Comparison of ENCODE assay signal across 24 cellular contexts in genomic region chr3:141929341-141929995, GRCh38. TPM values are rescaled to one million over a fixed set of nuclear protein-coding genes. Genes with fewer than 3 reads are reported as not detected.
DNase-seq lines count a peak whose midpoint lies in the region; ATAC-seq and TF ChIP-seq lines count a peak whose summit lies in the region.
"Had no signal": no experiment of that assay in that cellular context is flagged by ENCODE, and none has a peak within 500 bp of the region (broad histone marks: within the 10 kb centered on the region; RNA-seq: fewer than 3 reads in every experiment).

No MANE protein-coding gene starts in this region.

- H3K23ac ChIP-seq in H9 (ENCODE audit: insufficient read length, low read depth, low read length) = no peak overlapping the region
- H3K23ac ChIP-seq in neuronal stem cell (ENCODE audit: low read depth, low read length, poor library complexity) = no peak overlapping the region

- H4K91ac ChIP-seq in H9 (ENCODE audit: insufficient read length, low read depth, low read length) (no peak overlapping the region), neuronal stem cell (ENCODE audit: low read depth, low read length, poor library complexity) (no peak overlapping the region)

- H3K79me2 ChIP-seq in H9 (ENCODE audit: insufficient read depth, low read length) = no peaks in the 10 kb centered on the region

- H3K27ac Mint-ChIP-seq in H9 = peak overlapping the region in 2 of 3 experiments; percentile 40 to 75; a peak in 3 of 7 replicates
- H3K27ac Mint-ChIP-seq in activated T-helper 2 cell treated with anti-CD3 and anti-CD28 coated beads, Interferon-gamma antibody, Interleukin-2, Interleukin-4, amounts not matched to agents 10 μg/mL and 5 μg/mL and 100 μg/mL, durations not matched to agents 14 hours and 24 hours and 36 hours = no peak overlapping the region
- H3K27ac Mint-ChIP-seq: activated naive CD4-positive, alpha-beta T cell treated with anti-CD3 and anti-CD28 coated beads, Interleukin-2, amount 10 ng/mL, durations not matched to agents 7 days and 5 days; HFFc6 had no signal

- H2BK12ac ChIP-seq in H9 (ENCODE audit: insufficient read length, low read depth, low read length) = no peak overlapping the region
- H2BK12ac ChIP-seq in neuronal stem cell (ENCODE audit: low read length) = peak overlapping the region; percentile 58

- no peak overlapping the region for H2BK20ac ChIP-seq in H9 (ENCODE audit: low read depth, low read length, poor library complexity, severe bottlenecking)

- no CpG with 5 or more reads among the region's 7 CpGs for WGBS in H9 (ENCODE audit: extremely low coverage, insufficient read length, low lambda C conversion rate)
- WGBS in neuronal stem cell (ENCODE audit: extremely low coverage in 2 of 2, insufficient read length in 2 of 2, insufficient replicate concordance in 1 of 2), 2 donors = no CpG with 5 or more reads among the region's 7 CpGs

- H3K56ac ChIP-seq in H9 (ENCODE audit: insufficient read length, low read depth, low read length) = no peak overlapping the region

- H3K4me3 Mint-ChIP-seq in H9 = no peak overlapping the region
- no peak overlapping the region for H3K4me3 Mint-ChIP-seq in activated T-helper 2 cell treated with anti-CD3 and anti-CD28 coated beads, Interferon-gamma antibody, Interleukin-2, Interleukin-4, amounts not matched to agents 10 μg/mL and 5 μg/mL and 100 μg/mL, durations not matched to agents 14 hours and 24 hours and 36 hours (ENCODE audit: low read depth)
- H3K4me3 Mint-ChIP-seq: activated naive CD4-positive, alpha-beta T cell treated with anti-CD3 and anti-CD28 coated beads, Interleukin-2, amount 10 ng/mL, durations not matched to agents 7 days and 5 days; activated T-cell treated with anti-CD3 and anti-CD28 coated beads, Interleukin-2, amount 50 U/mL, for 4 hours; HFFc6 had no signal

- H3K14ac ChIP-seq in H9 (ENCODE audit: insufficient read depth, low read length) (no peak overlapping the region), neuronal stem cell (ENCODE audit: low read length) (peak overlapping the region; percentile 8)

- ATAC-seq in GM21737 (IDR thresholded peaks at IDR 0.05; ENCODE audit: unreplicated experiment) (no peak), HG03039 (IDR thresholded peaks at IDR 0.05; ENCODE audit: unreplicated experiment) (no peak)
- ATAC-seq: activated T-cell treated with anti-CD3 and anti-CD28 coated beads, Interleukin-2, amount 50 U/mL, for 4 hours; gastroesophageal sphincter had no signal

- no peak for TF ChIP-seq CTCF in H9 (conservative IDR thresholded peaks at IDR 0.05)
- TF ChIP-seq CTCF in colonic mucosa (IDR thresholded peaks at IDR 0.05) = no peak

- intact Hi-C loops in colonic mucosa (cut with DNase I) = no loop called here
- intact Hi-C loops in activated T-helper 2 cell treated with anti-CD3 and anti-CD28 coated beads, Interferon-gamma antibody, Interleukin-2, Interleukin-4, amounts not matched to agents 10 μg/mL and 5 μg/mL and 100 μg/mL, durations not matched to agents 14 hours and 24 hours and 36 hours (cut with micrococcal nuclease) = no loop called here

- H4K8ac ChIP-seq in H9 (replicated peaks; ENCODE audit: insufficient read length, low read depth, low read length) (no peak overlapping the region), neuronal stem cell (ENCODE audit: low read depth, low read length) (no peak overlapping the region)

- H3K4ac ChIP-seq in H9 (ENCODE audit: low read depth, low read length) (no peak overlapping the region), neuronal stem cell (ENCODE audit: low read length) (no peak overlapping the region)

- no peak overlapping the region for H2BK15ac ChIP-seq in H9 (ENCODE audit: low read depth, low read length)
- H2BK15ac ChIP-seq in neuronal stem cell (ENCODE audit: low read length) = no peak overlapping the region

- H4K5ac ChIP-seq in H9 (ENCODE audit: insufficient read length, low read depth, low read length) = no peak overlapping the region

- no peak overlapping the region for H3T11ph ChIP-seq in H9 (ENCODE audit: low read length)

- H4K20me1 ChIP-seq in BLaER1 (no peaks in the 10 kb centered on the region), H9 (ENCODE audit: control insufficient read depth, insufficient read depth, insufficient read length) (no peaks in the 10 kb centered on the region)

- H3K9me3 Mint-ChIP-seq in H9 = no peaks in the 10 kb centered on the region
- H3K9me3 Mint-ChIP-seq in activated T-helper 2 cell treated with anti-CD3 and anti-CD28 coated beads, Interferon-gamma antibody, Interleukin-2, Interleukin-4, amounts not matched to agents 10 μg/mL and 5 μg/mL and 100 μg/mL, durations not matched to agents 14 hours and 24 hours and 36 hours = no peaks in the 10 kb centered on the region
- H3K9me3 Mint-ChIP-seq: activated naive CD4-positive, alpha-beta T cell treated with anti-CD3 and anti-CD28 coated beads, Interleukin-2, amount 10 ng/mL, durations not matched to agents 7 days and 5 days; activated T-cell treated with anti-CD3 and anti-CD28 coated beads, Interleukin-2, amount 50 U/mL, for 4 hours; HFFc6 had no signal

- H2AK5ac ChIP-seq in H9 (ENCODE audit: insufficient read length, low read length) (no peak overlapping the region), neuronal stem cell (ENCODE audit: low read depth, low read length) (no peak overlapping the region)

- H2AFZ ChIP-seq in H9 (ENCODE audit: low read length) (no peak overlapping the region), neuronal stem cell (ENCODE audit: low read length) (no peak overlapping the region)

- H3K4me1 ChIP-seq in BLaER1 (peaks cover 23% of the 10 kb centered on the region), H9 (ENCODE audit: insufficient read depth, low read length) (no peaks in the 10 kb centered on the region), colonic mucosa (no peaks in the 10 kb centered on the region), neuronal stem cell (ENCODE audit: control insufficient read depth in 2 of 2, insufficient read depth in 1 of 2, low read depth in 1 of 2, low read length in 2 of 2) (peaks cover 0 to 3% of the 10 kb centered on the region in 2 donors)
- H3K4me1 ChIP-seq: gastroesophageal sphincter, spleen, upper lobe of right lung had no signal

- H3K27me3 ChIP-seq in BLaER1 = no peaks in the 10 kb centered on the region
- no peaks in the 10 kb centered on the region for H3K27me3 ChIP-seq in H9 (ENCODE audit: insufficient read depth, low read length)
- H3K27me3 ChIP-seq in colonic mucosa = no peaks in the 10 kb centered on the region
- no peaks in the 10 kb centered on the region for H3K27me3 ChIP-seq in neuronal stem cell (ENCODE audit: control insufficient read depth in 3 of 3, insufficient read depth in 3 of 3, low read depth in 1 of 3, low read length in 3 of 3)
- H3K27me3 ChIP-seq: gastroesophageal sphincter, spleen, upper lobe of right lung had no signal

- H3K4me2 ChIP-seq in BLaER1 (peak overlapping the region; percentile 30), H9 (ENCODE audit: insufficient read depth, insufficient read length, low read length) (no peak overlapping the region), neuronal stem cell (ENCODE audit: insufficient read depth, low read length, poor library complexity, severe bottlenecking) (no peak overlapping the region)
- H3K4me2 ChIP-seq: KMS-11 had no signal

- DNase-seq in H9 (no peak), colonic mucosa (peak; percentile 1), neuronal stem cell (ENCODE audit: low spot score) (no peak), KG1 (lab: John Stamatoyannopoulos, UW) (no peak)
- DNase-seq in activated T-helper 2 cell treated with anti-CD3 and anti-CD28 coated beads, Interferon-gamma antibody, Interleukin-2, Interleukin-4, amounts not matched to agents 10 μg/mL and 5 μg/mL and 100 μg/mL, durations not matched to agents 14 hours and 24 hours and 36 hours (ENCODE audit: low spot score) = no peak
- DNase-seq: activated CD4-positive, alpha-beta T cell treated with anti-CD3 and anti-CD28 coated beads for 1 hour; activated naive CD4-positive, alpha-beta T cell treated with anti-CD3 and anti-CD28 coated beads, Interleukin-2, amount 10 ng/mL, durations not matched to agents 7 days and 5 days; activated T-cell treated with anti-CD3 and anti-CD28 coated beads, Interleukin-2, amount 50 U/mL, for 4 hours; anterior cingulate cortex; caudate nucleus; DMS79 treated with DMSO at 0.1 percent for 48 hours; HFFc6; mesendoderm; NCI-H1436 treated with DMSO at 0.1 percent for 48 hours; NCI-H446; NCI-H774; retina; spleen; upper lobe of right lung had no signal

- H3K4me1 Mint-ChIP-seq in H9 = peaks cover 7 to 10% of the 10 kb centered on the region in 2 experiments
- no peaks in the 10 kb centered on the region for H3K4me1 Mint-ChIP-seq in activated T-helper 2 cell treated with anti-CD3 and anti-CD28 coated beads, Interferon-gamma antibody, Interleukin-2, Interleukin-4, amounts not matched to agents 10 μg/mL and 5 μg/mL and 100 μg/mL, durations not matched to agents 14 hours and 24 hours and 36 hours (ENCODE audit: low read depth)
- H3K4me1 Mint-ChIP-seq: activated naive CD4-positive, alpha-beta T cell treated with anti-CD3 and anti-CD28 coated beads, Interleukin-2, amount 10 ng/mL, durations not matched to agents 7 days and 5 days had no signal

- H3K36me3 Mint-ChIP-seq in H9 (ENCODE audit: insufficient read depth in 1 of 3, low read depth in 3 of 3) = peaks cover 18 to 36% (median 28%) of the 10 kb centered on the region in 3 experiments
- H3K36me3 Mint-ChIP-seq in activated T-helper 2 cell treated with anti-CD3 and anti-CD28 coated beads, Interferon-gamma antibody, Interleukin-2, Interleukin-4, amounts not matched to agents 10 μg/mL and 5 μg/mL and 100 μg/mL, durations not matched to agents 14 hours and 24 hours and 36 hours (ENCODE audit: low read depth) = peaks cover 22% of the 10 kb centered on the region

- H3K18ac ChIP-seq in H9 (ENCODE audit: insufficient read length, low read depth, low read length) = no peak overlapping the region
- H3K18ac ChIP-seq in neuronal stem cell (ENCODE audit: low read length) = peak overlapping the region; percentile 72

- H2BK5ac ChIP-seq in H9 (ENCODE audit: insufficient read length, low read length) (no peak overlapping the region), neuronal stem cell (ENCODE audit: low read length) (no peak overlapping the region)

- H3K4me3 ChIP-seq in BLaER1 = no peak overlapping the region
- H3K4me3 ChIP-seq in colonic mucosa = no peak overlapping the region
- H3K4me3 ChIP-seq in neuronal stem cell (ENCODE audit: low read length in 2 of 2) = no peak overlapping the region
- H3K4me3 ChIP-seq: gastroesophageal sphincter, spleen, upper lobe of right lung had no signal

- no peaks in the 10 kb centered on the region for H3K23me2 ChIP-seq in H9 (ENCODE audit: insufficient read length, low read depth, low read length, poor library complexity, severe bottlenecking)

- H3K36me3 ChIP-seq in BLaER1 (peaks cover 45% of the 10 kb centered on the region), colonic mucosa (no peaks in the 10 kb centered on the region), neuronal stem cell (replicated peaks in 1 of 2; ENCODE audit: control insufficient read depth in 2 of 2, insufficient read depth in 2 of 2, low read length in 2 of 2) (peaks cover 10 to 40% of the 10 kb centered on the region in 2 donors)

- H3K9me3 ChIP-seq in BLaER1 (no peaks in the 10 kb centered on the region), H9 (ENCODE audit: control insufficient read depth, low read depth, low read length) (no peaks in the 10 kb centered on the region), colonic mucosa (no peaks in the 10 kb centered on the region), neuronal stem cell (replicated peaks in 1 of 2; ENCODE audit: control insufficient read depth in 2 of 2, insufficient read depth in 1 of 2, low read depth in 1 of 2, low read length in 2 of 2) (peaks cover 0 to 2% of the 10 kb centered on the region in 2 donors)
- H3K9me3 ChIP-seq: gastroesophageal sphincter, spleen, upper lobe of right lung had no signal

- H3K27ac ChIP-seq in BLaER1 (no peak overlapping the region), H9 (ENCODE audit: insufficient read length, low read depth, low read length) (no peak overlapping the region), colonic mucosa (no peak overlapping the region), neuronal stem cell (replicated peaks; ENCODE audit: low read length) (no peak overlapping the region)
- H3K27ac ChIP-seq: gastroesophageal sphincter, KMS-11, spleen, upper lobe of right lung had no signal

- H3K79me1 ChIP-seq in H9 (ENCODE audit: insufficient read depth, low read depth, low read length, poor library complexity, severe bottlenecking) (no peaks in the 10 kb centered on the region), neuronal stem cell (ENCODE audit: low read depth, low read length) (no peaks in the 10 kb centered on the region)

- H3K27me3 Mint-ChIP-seq in H9 (ENCODE audit: low read depth) = no peaks in the 10 kb centered on the region
- H3K27me3 Mint-ChIP-seq in activated T-helper 2 cell treated with anti-CD3 and anti-CD28 coated beads, Interferon-gamma antibody, Interleukin-2, Interleukin-4, amounts not matched to agents 10 μg/mL and 5 μg/mL and 100 μg/mL, durations not matched to agents 14 hours and 24 hours and 36 hours (ENCODE audit: low read depth) = no peaks in the 10 kb centered on the region
- H3K27me3 Mint-ChIP-seq: activated naive CD4-positive, alpha-beta T cell treated with anti-CD3 and anti-CD28 coated beads, Interleukin-2, amount 10 ng/mL, durations not matched to agents 7 days and 5 days had no signal

- H2BK120ac ChIP-seq in H9 (ENCODE audit: low read depth, low read length, poor library complexity, severe bottlenecking) (no peak overlapping the region), neuronal stem cell (ENCODE audit: low read depth, low read length) (no peak overlapping the region)

- H3K9ac ChIP-seq in BLaER1 = no peak overlapping the region; the same call in 1 of the 2 replicates
- H3K9ac ChIP-seq in H9 (ENCODE audit: extremely low read depth, insufficient read length, low read length) = no peak overlapping the region
- no peak overlapping the region for H3K9ac ChIP-seq in colonic mucosa (ENCODE audit: low read depth in 2 of 2, low read length in 2 of 2)
- H3K9ac ChIP-seq in neuronal stem cell (ENCODE audit: low read depth, low read length, poor library complexity) = no peak overlapping the region
- H3K9ac ChIP-seq: KMS-11 had no signal

RNA-seq across cellular contexts. Expression of gene ATP1B3, which starts 53.0 kb away (rescaled TPM):
- total RNA-seq in H9 (2021) (223 and 250 TPM in 2 replicates), colonic mucosa (100 to 1,000 TPM; 231 to 374 TPM)
- 97.8 TPM for polyA plus RNA-seq in neuronal stem cell (2013, experiment 1 of 2)
- 101 TPM for polyA plus RNA-seq in neuronal stem cell (2013, experiment 2 of 2)
- total RNA-seq in activated T-helper 2 cell treated with anti-CD3 and anti-CD28 coated beads, Interferon-gamma antibody, Interleukin-2, Interleukin-4, amounts not matched to agents 10 μg/mL and 5 μg/mL and 100 μg/mL, durations not matched to agents 14 hours and 24 hours and 36 hours = 206 and 217 TPM in 2 replicates
